In genomic region chr12:108389544-108389943, GRCh38 we compare ENCODE assay signal across 9 cellular contexts. TPM values are rescaled to one million over a fixed set of nuclear protein-coding genes. Genes with fewer than 3 reads are reported as not detected.
"Had no signal": no experiment of that assay in that cellular context is flagged by ENCODE, and none has a peak within 500 bp of the region (broad histone marks: within the 10 kb centered on the region; RNA-seq: fewer than 3 reads in every experiment).

No MANE protein-coding gene starts in this region.

- H3K4me1 Mint-ChIP-seq: IgD-negative memory B cell had no signal

- H3K4me3 Mint-ChIP-seq: H9, IgD-negative memory B cell had no signal

- FAIRE-seq: H54 had no signal

- H3K27ac ChIP-seq: GM23248 had no signal

- H3K27ac Mint-ChIP-seq: H9, IgD-negative memory B cell had no signal

- H3K9ac ChIP-seq: GM23248 had no signal

- H3K4me3 ChIP-seq: GM23248 had no signal

- H2AFZ ChIP-seq: GM23248 had no signal

- DNase-seq: GM23248, GOT3, H9, HCEC 1CT, Kasumi-1, KG1 had no signal

RNA-seq across cellular contexts. Expression of gene CMKLR1, which starts 50.4 kb away (rescaled TPM):
- total RNA-seq: HT-29 had no signal
